Comparison of ENCODE assay signal across 8 cellular contexts in the genomic region with DNA sequence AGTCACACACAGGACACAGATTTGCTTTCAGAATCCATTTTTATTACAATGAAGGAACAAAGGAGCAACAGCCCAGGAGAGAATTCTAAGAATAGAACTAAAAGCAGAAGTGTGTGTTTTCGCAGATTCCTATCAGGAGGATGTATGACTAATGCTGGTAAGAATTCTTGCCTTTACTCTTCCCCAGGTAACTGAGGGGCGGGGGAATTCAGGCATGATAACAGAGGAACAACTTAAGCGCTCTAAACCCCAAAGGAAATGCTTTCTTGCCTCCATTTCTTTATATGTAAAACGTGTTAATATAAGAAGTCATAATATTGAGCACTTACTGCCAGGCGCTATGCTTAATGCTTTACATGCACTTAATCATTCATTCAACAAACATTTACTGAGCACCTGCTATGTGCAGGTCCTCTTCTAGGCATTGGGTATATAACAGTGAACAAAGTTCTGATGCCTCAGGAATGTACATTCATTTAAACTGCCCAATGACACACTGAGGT. TPM values are rescaled to one million over a fixed set of nuclear protein-coding genes. Genes with fewer than 3 reads are reported as not detected.
DNase-seq lines count a peak whose midpoint lies in the region; ATAC-seq, FAIRE-seq and TF ChIP-seq lines count a peak whose summit lies in the region.

No MANE protein-coding gene starts in this region.

- H3K27ac ChIP-seq in vagina: no peak overlapping the region

- peaks cover 64% of the 10 kb centered on the region for H3K4me1 Mint-ChIP-seq in activated CD4-positive, alpha-beta T cell treated with anti-CD3 and anti-CD28 coated beads, Interleukin-2, amount 10 ng/mL, durations not matched to agents 7 days and 5 days

- H3K36me3 ChIP-seq in vagina: no peaks in the 10 kb centered on the region

- TF ChIP-seq POLR2A in vagina (IDR thresholded peaks at IDR 0.05): no peak

- FAIRE-seq in D721Med (lab: Jason Lieb, UNC): no peak

- peaks cover 9% of the 10 kb centered on the region for H3K4me1 ChIP-seq in vagina

- ATAC-seq in GM18519 (IDR thresholded peaks at IDR 0.05; ENCODE audit: low FRiP score, unreplicated experiment): no peak

- H3K9me3 Mint-ChIP-seq in activated CD4-positive, alpha-beta T cell treated with anti-CD3 and anti-CD28 coated beads, Interleukin-2, amount 10 ng/mL, durations not matched to agents 7 days and 5 days: no peaks in the 10 kb centered on the region

- peak; percentile 64 for DNase-seq in Caki2 (ENCODE audit: low read depth)
- DNase-seq in HK-2 (ENCODE audit: unreplicated experiment): peak; percentile 30
- no peak for DNase-seq in activated CD4-positive, alpha-beta T cell treated with anti-CD3 and anti-CD28 coated beads, Interleukin-2, amount 10 ng/mL, durations not matched to agents 7 days and 5 days
- DNase-seq in islet precursor cell: peak; percentile 88
- no peak for DNase-seq in RKO (ENCODE audit: low spot score)
- DNase-seq in D721Med (ENCODE audit: insufficient read length, low spot score): no peak
- DNase-seq in vagina (ENCODE audit: extremely low spot score in 2 of 2): no peak

- H3K4me3 ChIP-seq in vagina: no peak overlapping the region

- H3K9me3 ChIP-seq in vagina: no peaks in the 10 kb centered on the region

- no peaks in the 10 kb centered on the region for H3K27me3 ChIP-seq in vagina

- POLR2A ChIA-PET in activated CD4-positive, alpha-beta T cell treated with anti-CD3 and anti-CD28 coated beads, Interleukin-2, amount 10 ng/mL, durations not matched to agents 7 days and 5 days (lab: Charles Lee): interaction anchor here (0.7 kb wide), 1 partner anchor 81 kb away, joined by 6 read pairs; no protein-coding TSS in a partner anchor

- H3K27me3 Mint-ChIP-seq in activated CD4-positive, alpha-beta T cell treated with anti-CD3 and anti-CD28 coated beads, Interleukin-2, amount 10 ng/mL, durations not matched to agents 7 days and 5 days: no peaks in the 10 kb centered on the region

- TF ChIP-seq CTCF in D721Med (IDR thresholded peaks at IDR 0.05; ENCODE audit: insufficient read depth, missing control alignments) (no peak), vagina (IDR thresholded peaks at IDR 0.05) (no peak)

- peak overlapping the region; percentile 16 for H3K27ac Mint-ChIP-seq in activated CD4-positive, alpha-beta T cell treated with anti-CD3 and anti-CD28 coated beads, Interleukin-2, amount 10 ng/mL, durations not matched to agents 7 days and 5 days

- no peak overlapping the region for H3K4me3 Mint-ChIP-seq in activated CD4-positive, alpha-beta T cell treated with anti-CD3 and anti-CD28 coated beads, Interleukin-2, amount 10 ng/mL, durations not matched to agents 7 days and 5 days

- H3K36me3 Mint-ChIP-seq in activated CD4-positive, alpha-beta T cell treated with anti-CD3 and anti-CD28 coated beads, Interleukin-2, amount 10 ng/mL, durations not matched to agents 7 days and 5 days (ENCODE audit: low read depth): no peaks in the 10 kb centered on the region

- in situ Hi-C loops in Caki2 (cut with HindIII; ENCODE audit: low pct_unique_long_range_greater_than_20kb, low sequenced_read_pairs): no loop called here

- intact Hi-C loops in vagina (cut with DNase I): no loop called here

- CTCF ChIA-PET in activated CD4-positive, alpha-beta T cell treated with anti-CD3 and anti-CD28 coated beads, Interleukin-2, amount 10 ng/mL, durations not matched to agents 7 days and 5 days (lab: Charles Lee): interaction anchor here (0.6 kb wide), 2 partner anchors 47 to 930 kb away, joined by 3 read pairs; no protein-coding TSS in a partner anchor

RNA-seq across cellular contexts. Expression of a gene that starts 4.5 kb away (rescaled TPM):
- not detected in 2 replicates for total RNA-seq in Caki2 (2014; rRNA removed; shearing (Covaris generic); ENCODE audit: low replicate concordance)
- total RNA-seq in activated CD4-positive, alpha-beta T cell treated with anti-CD3 and anti-CD28 coated beads, Interleukin-2, amount 10 ng/mL, durations not matched to agents 7 days and 5 days: under 1 TPM; 0.17 to 0.37 TPM
- total RNA-seq in vagina: 0.25 TPM

RNA-seq across cellular contexts. Expression of a gene that starts 9.5 kb away (rescaled TPM):
- not detected in 2 replicates for total RNA-seq in Caki2 (2014; rRNA removed; shearing (Covaris generic); ENCODE audit: low replicate concordance)
- total RNA-seq in activated CD4-positive, alpha-beta T cell treated with anti-CD3 and anti-CD28 coated beads, Interleukin-2, amount 10 ng/mL, durations not matched to agents 7 days and 5 days: not detected
- total RNA-seq in vagina: 0.74 TPM

RNA-seq across cellular contexts. Expression of a gene that starts 22.9 kb away (rescaled TPM):
- not detected in 2 replicates for total RNA-seq in Caki2 (2014; rRNA removed; shearing (Covaris generic); ENCODE audit: low replicate concordance)
- total RNA-seq in activated CD4-positive, alpha-beta T cell treated with anti-CD3 and anti-CD28 coated beads, Interleukin-2, amount 10 ng/mL, durations not matched to agents 7 days and 5 days: not detected
- 7.9 TPM for total RNA-seq in vagina

RNA-seq across cellular contexts. Expression of a gene that starts 26.5 kb away (rescaled TPM):
- total RNA-seq in Caki2 (2014; rRNA removed; shearing (Covaris generic); ENCODE audit: low replicate concordance): 7.3 and 7.4 TPM in 2 replicates
- total RNA-seq in activated CD4-positive, alpha-beta T cell treated with anti-CD3 and anti-CD28 coated beads, Interleukin-2, amount 10 ng/mL, durations not matched to agents 7 days and 5 days: 10 to 100 TPM; 52.7 to 53.9 TPM
- 18.2 TPM for total RNA-seq in vagina

RNA-seq across cellular contexts. Expression of a gene that starts 48.3 kb away (rescaled TPM):
- total RNA-seq in Caki2 (2014; rRNA removed; shearing (Covaris generic); ENCODE audit: low replicate concordance): 1.1 and 1.5 TPM in 2 replicates
- total RNA-seq in activated CD4-positive, alpha-beta T cell treated with anti-CD3 and anti-CD28 coated beads, Interleukin-2, amount 10 ng/mL, durations not matched to agents 7 days and 5 days: under 1 TPM; 0.52 to 0.89 TPM
- 0.98 TPM for total RNA-seq in vagina

Comparison
In these comparisons a context has a peak if more than half of its experiments do, and no peak if none do; other contexts are left out.
1. DNase-seq: peak in Caki2 (single experiment), HK-2 (single experiment) and islet precursor cell (single experiment); none in activated CD4-positive, alpha-beta T cell treated with anti-CD3 and anti-CD28 coated beads, Interleukin-2, amount 10 ng/mL, durations not matched to agents 7 days and 5 days (single experiment), RKO (single experiment), D721Med (single experiment) and vagina (0 of 2).